ENCODE assay signal across 10 cellular contexts in genomic region chr19:18420931-18421330, GRCh38. TPM values are rescaled to one million over a fixed set of nuclear protein-coding genes. Genes with fewer than 3 reads are reported as not detected.
DNase-seq lines count a peak whose midpoint lies in the region; ATAC-seq and TF ChIP-seq lines count a peak whose summit lies in the region.
"Had no signal": no experiment of that assay in that cellular context is flagged by ENCODE, and none has a peak within 500 bp of the region (broad histone marks: within the 10 kb centered on the region; RNA-seq: fewer than 3 reads in every experiment).

No MANE protein-coding gene starts in this region.

- peak overlapping the region; percentile 32 for H3K27ac ChIP-seq in CD4-positive, alpha-beta T cell (ENCODE audit: low read depth, low read length)
- H3K27ac ChIP-seq in OCI-LY3 (ENCODE audit: low read length) (no peak overlapping the region), dorsolateral prefrontal cortex (peak overlapping the region in 43 of 59 donors; percentile 7 to 97 (median 89)), psoas muscle (no peak overlapping the region)

- peaks cover 25% of the 10 kb centered on the region for H3K27me3 ChIP-seq in CD4-positive, alpha-beta T cell (ENCODE audit: control insufficient read depth, insufficient read depth, low read length)
- H3K27me3 ChIP-seq in OCI-LY3 (ENCODE audit: low read depth, low read length) (peaks cover 7% of the 10 kb centered on the region), dorsolateral prefrontal cortex (peaks cover 0 to 12% (median 0%) of the 10 kb centered on the region in 45 donors), psoas muscle (ENCODE audit: insufficient read depth in 3 of 3, low read length in 2 of 3) (peaks cover 0 to 5% (median 0%) of the 10 kb centered on the region in 3 donors)

- peak overlapping the region; percentile 81 for H3K27ac Mint-ChIP-seq in CD4-positive, alpha-beta T cell

- no peak for ATAC-seq in CD4-positive, alpha-beta T cell (ENCODE audit: poor library complexity)
- ATAC-seq in psoas muscle (no peak), GM19463 (IDR thresholded peaks at IDR 0.05; ENCODE audit: unreplicated experiment) (no peak)

- WGBS in psoas muscle, 3 donors = 29 to 34% (median 33%) methylated on average over 2 of the region's 2 CpGs

- peak overlapping the region; percentile 89 for H3K4me3 Mint-ChIP-seq in CD4-positive, alpha-beta T cell

- peaks cover 25% of the 10 kb centered on the region for H3K27me3 Mint-ChIP-seq in CD4-positive, alpha-beta T cell

- peaks cover 48% of the 10 kb centered on the region for H3K79me2 ChIP-seq in OCI-LY3 (ENCODE audit: low read length)

- H3K4me2 ChIP-seq in OCI-LY3 (ENCODE audit: low read length) = peak overlapping the region; percentile 94

- H3K36me3 Mint-ChIP-seq in CD4-positive, alpha-beta T cell (ENCODE audit: low read depth) = no peaks in the 10 kb centered on the region

- DNase-seq in CD4-positive, alpha-beta T cell = no peak
- DNase-seq in dorsolateral prefrontal cortex (no peak), psoas muscle (no peak), HuH-7 (ENCODE audit: low spot score) (no peak), hypothalamus (lab: John Stamatoyannopoulos, UW) (no peak)
- DNase-seq in effector CD4-positive, alpha-beta T cell = no peak
- DNase-seq: activated CD4-positive, alpha-beta T cell treated with anti-CD3 and anti-CD28 coated beads, Interleukin-2, amount 50 U/mL, for 4 hours had no signal

- H3K9me3 Mint-ChIP-seq in CD4-positive, alpha-beta T cell = no peaks in the 10 kb centered on the region

- peaks cover 43% of the 10 kb centered on the region for H4K20me1 ChIP-seq in OCI-LY3 (ENCODE audit: insufficient read depth, low read length)

- intact Hi-C loops in CD4-positive, alpha-beta T cell (cut with DNase I, micrococcal nuclease) = no loop called here
- intact Hi-C loops in dorsolateral prefrontal cortex (cut with DNase I) (no loop called here), psoas muscle (cut with DNase I) (no loop called here)

- H3K9me3 ChIP-seq in CD4-positive, alpha-beta T cell (ENCODE audit: control insufficient read depth, low read length) = no peaks in the 10 kb centered on the region
- H3K9me3 ChIP-seq in OCI-LY3 (ENCODE audit: insufficient read depth, low read length) (no peaks in the 10 kb centered on the region), psoas muscle (no peaks in the 10 kb centered on the region)

- no peak for TF ChIP-seq CTCF in CD4-positive, alpha-beta T cell (IDR thresholded peaks at IDR 0.05)
- TF ChIP-seq CTCF in OCI-LY3 (IDR thresholded peaks at IDR 0.05; ENCODE audit: low read depth, low read length) = no peak
- no peak for TF ChIP-seq CTCF in dorsolateral prefrontal cortex (IDR thresholded peaks at IDR 0.05 in 54 of 56, conservative IDR thresholded peaks at IDR 0.05 in 2 of 56; ENCODE audit: low read depth in 1 of 56, partially characterized antibody in 56 of 56)
- no peak for TF ChIP-seq CTCF in psoas muscle (IDR thresholded peaks at IDR 0.05)

- no peak overlapping the region for H3K9ac ChIP-seq in OCI-LY3 (ENCODE audit: low read length)

- H3K36me3 ChIP-seq in OCI-LY3 (replicated peaks; ENCODE audit: low read depth, low read length) (no peaks in the 10 kb centered on the region), psoas muscle (ENCODE audit: insufficient read depth in 1 of 2, low read depth in 1 of 2) (no peaks in the 10 kb centered on the region)

- CTCF ChIA-PET in CD4-positive, alpha-beta T cell (lab: Charles Lee) = interaction anchor here (1.4 to 5.7 kb wide), 2 partner anchors 33 to 168 kb away, joined by 3 to 32 read pairs; partner anchors contain the start of gene REX1BD

- H3K4me1 Mint-ChIP-seq in CD4-positive, alpha-beta T cell (ENCODE audit: low read depth) = peaks cover 82% of the 10 kb centered on the region

- H3K4me3 ChIP-seq in OCI-LY3 (ENCODE audit: low read length) (peak overlapping the region; percentile 80), dorsolateral prefrontal cortex (peak overlapping the region in 46 of 59 donors; percentile 44 to 86 (median 69)), psoas muscle (peak overlapping the region; percentile 84)

- H3K4me1 ChIP-seq in OCI-LY3 (ENCODE audit: low read length) (peaks cover 30% of the 10 kb centered on the region), psoas muscle (peaks cover 54% of the 10 kb centered on the region)

- POLR2A ChIA-PET in CD4-positive, alpha-beta T cell (lab: Charles Lee) = interaction anchor here (0.6 to 9.0 kb wide), 3 partner anchors 14 to 334 kb away, joined by 3 to 97 read pairs (median 20); partner anchors contain the start of genes IL12RB1 and JUND

- no peak overlapping the region for H2AFZ ChIP-seq in OCI-LY3 (ENCODE audit: low read depth, low read length)

RNA-seq across cellular contexts. Expression of gene SSBP4, which starts 1.7 kb away (rescaled TPM):
- total RNA-seq in CD4-positive, alpha-beta T cell = 10 to 100 TPM; 44.0 to 50.9 TPM
- 100 to 1,000 TPM in 39 of 120 experiments, 10 to 100 TPM in 81; 42.5 to 168 (median 93.8) TPM for total RNA-seq in dorsolateral prefrontal cortex
- 10 to 100 TPM; 29.1 to 46.1 (median 29.6) TPM for total RNA-seq in psoas muscle
- polyA plus RNA-seq in psoas muscle = 10 to 100 TPM; 25.8 to 37.8 (median 28.6) TPM

RNA-seq across cellular contexts. Expression of gene ISYNA1, which starts 17.0 kb away (rescaled TPM):
- 10 to 100 TPM; 34.1 to 41.3 TPM for total RNA-seq in CD4-positive, alpha-beta T cell
- total RNA-seq in dorsolateral prefrontal cortex = 100 to 1,000 TPM in 1 of 120 experiments, 10 to 100 TPM in 118, 1 to 10 TPM in 1; 7.4 to 118 (median 26.3) TPM
- total RNA-seq in psoas muscle = 10 to 100 TPM in 3 of 4 donors, 1 to 10 TPM in 1; 9.8 to 17.0 (median 10.9) TPM
- polyA plus RNA-seq in psoas muscle = 1 to 10 TPM; 6.3 to 8.6 (median 8.0) TPM

RNA-seq across cellular contexts. Expression of gene LRRC25, which starts 23.5 kb away (rescaled TPM):
- total RNA-seq in CD4-positive, alpha-beta T cell = under 1 TPM; 0.82 to 0.92 TPM
- total RNA-seq in dorsolateral prefrontal cortex (10 to 100 TPM in 1 of 120 experiments, 1 to 10 TPM in 99, under 1 TPM in 19, not detected in 1; 0.44 to 11.8 (median 1.8) TPM), psoas muscle (1 to 10 TPM; 2.0 to 4.1 (median 2.4) TPM)
- 1 to 10 TPM in 2 of 3 donors, under 1 TPM in 1; 0.65 to 5.2 (median 1.3) TPM for polyA plus RNA-seq in psoas muscle
- total RNA-seq: glomerular endothelial cell had no signal

RNA-seq across cellular contexts. Expression of gene GDF15, which starts 35.0 kb away (rescaled TPM):
- total RNA-seq in CD4-positive, alpha-beta T cell = not detected
- total RNA-seq in dorsolateral prefrontal cortex = 1 to 10 TPM in 56 of 120 experiments, under 1 TPM in 35, not detected in 29; 0.43 to 7.1 (median 1.2) TPM
- 1 to 10 TPM in 2 of 4 donors, under 1 TPM in 2; 0.50 to 8.5 (median 2.2) TPM for total RNA-seq in psoas muscle
- 10 to 100 TPM in 1 of 3 donors, under 1 TPM in 2; 0.27 to 37.1 (median 0.35) TPM for polyA plus RNA-seq in psoas muscle

Comparison
In these comparisons a context has a peak if more than half of its experiments do, and no peak if none do; other contexts are left out.
1. H3K27ac ChIP-seq: peak in CD4-positive, alpha-beta T cell (single experiment) and dorsolateral prefrontal cortex (43 of 59); none in OCI-LY3 (single experiment) and psoas muscle (single experiment).
2. Peak in every context shown above with its lines, with median percentiles within 50 percentile points of each other: H3K4me3 ChIP-seq.